Comparison of ENCODE assay signal across 1 cellular context in genomic region chr20:62860391-62860923, GRCh38.
TF ChIP-seq lines count a peak whose summit lies in the region.

No MANE protein-coding gene starts in this region.

TF ChIP-seq in HepG2, 621 proteins besides CTCF, POLR2A, EP300 and RAD21 (continued from another document and continues in another):
- peak; percentile 44; the same call in 1 of the 2 replicates for TF ChIP-seq ZBTB43 (CRISPR knock-in tag; conservative IDR thresholded peaks at IDR 0.05)
- TF ChIP-seq NAIF1 (CRISPR knock-in tag; IDR thresholded peaks at IDR 0.05; ENCODE audit: borderline replicate concordance): no peak
- TF ChIP-seq DRAP1 (CRISPR knock-in tag; IDR thresholded peaks at IDR 0.05): 0 out of 2 replicates have a peak, but pooled peaks have one; percentile 18
- TF ChIP-seq RXRA (CRISPR knock-in tag; IDR thresholded peaks at IDR 0.05): no peak
- no peak for TF ChIP-seq SMYD3 (CRISPR knock-in tag; IDR thresholded peaks at IDR 0.05)
- no peak for TF ChIP-seq FOSL1 (CRISPR knock-in tag; IDR thresholded peaks at IDR 0.05; ENCODE audit: borderline replicate concordance)
- TF ChIP-seq AHDC1 (CRISPR knock-in tag; IDR thresholded peaks at IDR 0.05; ENCODE audit: borderline replicate concordance): no peak
- TF ChIP-seq IKZF4 (CRISPR knock-in tag; IDR thresholded peaks at IDR 0.05; ENCODE audit: borderline replicate concordance, low read depth, not compliant biosample characterization): no peak
- TF ChIP-seq ZNF781 (CRISPR knock-in tag; IDR thresholded peaks at IDR 0.05; ENCODE audit: borderline replicate concordance, not compliant biosample characterization): no peak
- TF ChIP-seq ZNF780A (CRISPR knock-in tag; IDR thresholded peaks at IDR 0.05): no peak
- TF ChIP-seq ZBTB21 (CRISPR knock-in tag; IDR thresholded peaks at IDR 0.05): no peak
- no peak for TF ChIP-seq CBX5 (CRISPR knock-in tag; IDR thresholded peaks at IDR 0.05; ENCODE audit: borderline replicate concordance)
- TF ChIP-seq ZNF563 (CRISPR knock-in tag; IDR thresholded peaks at IDR 0.05): peak; percentile 20
- TF ChIP-seq TEF (CRISPR knock-in tag; IDR thresholded peaks at IDR 0.05): no peak
- no peak for TF ChIP-seq WIZ (CRISPR knock-in tag; IDR thresholded peaks at IDR 0.05)
- no peak for TF ChIP-seq ZNF7 (CRISPR knock-in tag; IDR thresholded peaks at IDR 0.05)
- no peak for TF ChIP-seq ZSCAN30 (CRISPR knock-in tag; IDR thresholded peaks at IDR 0.05)
- TF ChIP-seq KDM1A (CRISPR knock-in tag; IDR thresholded peaks at IDR 0.05): no peak
- TF ChIP-seq ZHX2 (IDR thresholded peaks at IDR 0.05; ENCODE audit: low read depth): 0 out of 2 replicates have a peak, but pooled peaks have one; percentile 26
- TF ChIP-seq ZHX2 (CRISPR knock-in tag; IDR thresholded peaks at IDR 0.05; ENCODE audit: borderline replicate concordance): no peak
- TF ChIP-seq KLF16 (CRISPR knock-in tag; IDR thresholded peaks at IDR 0.05): no peak; a peak in 1 of 4 replicates
- no peak for TF ChIP-seq TBL1XR1 (IDR thresholded peaks at IDR 0.05; ENCODE audit: borderline replicate concordance, low read length, partially characterized antibody)
- no peak for TF ChIP-seq MAF1 (CRISPR knock-in tag; IDR thresholded peaks at IDR 0.05; ENCODE audit: borderline replicate concordance)
- TF ChIP-seq ZNF30 (CRISPR knock-in tag; IDR thresholded peaks at IDR 0.05): no peak
- TF ChIP-seq ZNF773 (CRISPR knock-in tag; IDR thresholded peaks at IDR 0.05; ENCODE audit: borderline replicate concordance): no peak
- TF ChIP-seq LCORL (IDR thresholded peaks at IDR 0.05): no peak
- TF ChIP-seq LCORL (CRISPR knock-in tag; IDR thresholded peaks at IDR 0.05): no peak
- no peak for TF ChIP-seq ATF2 (CRISPR knock-in tag; IDR thresholded peaks at IDR 0.05)
- TF ChIP-seq HOXA3 (CRISPR knock-in tag; IDR thresholded peaks at IDR 0.05): peak; percentile 43
- TF ChIP-seq ARNT (IDR thresholded peaks at IDR 0.05): no peak
- no peak for TF ChIP-seq HOXD1 (CRISPR knock-in tag; IDR thresholded peaks at IDR 0.05)
- TF ChIP-seq ZFYVE20 (CRISPR knock-in tag; IDR thresholded peaks at IDR 0.05; ENCODE audit: borderline replicate concordance, low read depth): no peak
- TF ChIP-seq ZNF710 (CRISPR knock-in tag; IDR thresholded peaks at IDR 0.05; ENCODE audit: borderline replicate concordance): no peak
- 0 out of 2 replicates have a peak, but pooled peaks have one; percentile 54 for TF ChIP-seq ZNF232 (CRISPR knock-in tag; IDR thresholded peaks at IDR 0.05; ENCODE audit: borderline replicate concordance)
- TF ChIP-seq THAP9 (CRISPR knock-in tag; IDR thresholded peaks at IDR 0.05; ENCODE audit: borderline replicate concordance): peak; percentile 50; the same call in 1 of the 2 replicates
- no peak for TF ChIP-seq ZKSCAN1 (IDR thresholded peaks at IDR 0.05; ENCODE audit: low read length)
- TF ChIP-seq ZKSCAN5 (CRISPR knock-in tag; IDR thresholded peaks at IDR 0.05): no peak
- TF ChIP-seq TGIF2 (CRISPR knock-in tag; IDR thresholded peaks at IDR 0.05): no peak
- no peak for TF ChIP-seq ARID2 (CRISPR knock-in tag; IDR thresholded peaks at IDR 0.05; ENCODE audit: borderline replicate concordance)
- no peak for TF ChIP-seq BCL6 (CRISPR knock-in tag; IDR thresholded peaks at IDR 0.05)
- no peak for TF ChIP-seq KMT2A (CRISPR knock-in tag; IDR thresholded peaks at IDR 0.05)
- TF ChIP-seq MXI1 (IDR thresholded peaks at IDR 0.05; ENCODE audit: borderline replicate concordance, low read depth, low read length): no peak
- no peak for TF ChIP-seq ARHGAP35 (CRISPR knock-in tag; IDR thresholded peaks at IDR 0.05; ENCODE audit: borderline replicate concordance)
- TF ChIP-seq ZNF430 (CRISPR knock-in tag; IDR thresholded peaks at IDR 0.05): peak; percentile 62; the same call in 1 of the 2 replicates
- no peak for TF ChIP-seq FOXJ3 (CRISPR knock-in tag; IDR thresholded peaks at IDR 0.05; ENCODE audit: borderline replicate concordance)
- no peak for TF ChIP-seq MIER3 (CRISPR knock-in tag; IDR thresholded peaks at IDR 0.05; ENCODE audit: borderline replicate concordance)
- no peak for TF ChIP-seq BHLHE40 (IDR thresholded peaks at IDR 0.05; ENCODE audit: low read length)
- TF ChIP-seq PTBP1 (IDR thresholded peaks at IDR 0.05; ENCODE audit: low read depth, low read length, poor library complexity, severe bottlenecking): no peak
